16 cellular contexts compared by ENCODE assay signal in the genomic region with DNA sequence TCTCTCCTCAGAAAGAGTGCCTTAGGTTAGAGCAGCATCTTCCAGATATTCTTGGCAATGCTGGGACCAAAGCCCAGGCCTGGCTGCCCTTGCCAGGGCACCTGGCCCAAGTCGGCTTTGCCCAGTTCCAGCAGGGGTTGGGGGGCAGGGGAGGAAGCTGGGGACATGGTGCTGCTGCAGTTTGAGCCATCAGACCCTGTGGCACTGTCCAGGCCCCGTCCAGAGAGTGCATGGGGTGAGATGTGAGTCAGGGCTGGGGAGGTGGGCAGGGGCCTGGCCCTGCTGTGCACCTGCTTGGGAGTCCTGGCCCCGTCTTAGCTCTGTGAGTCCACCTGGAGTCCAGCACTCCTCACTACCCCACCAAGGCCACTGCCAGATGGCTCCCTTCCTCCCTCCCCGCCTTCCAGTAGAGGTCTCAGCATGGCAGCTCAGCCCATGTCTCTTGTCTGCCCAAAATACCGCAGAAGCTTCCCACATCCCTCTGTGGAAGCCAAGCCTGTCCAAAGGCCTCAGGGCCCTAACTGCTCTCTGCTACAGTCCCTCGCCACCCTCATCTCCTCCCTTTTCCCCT. TPM values are rescaled to one million over a fixed set of nuclear protein-coding genes. Genes with fewer than 3 reads are reported as not detected.
DNase-seq lines count a peak whose midpoint lies in the region; ATAC-seq and TF ChIP-seq lines count a peak whose summit lies in the region.
"Had no signal": no experiment of that assay in that cellular context is flagged by ENCODE, and none has a peak within 500 bp of the region (broad histone marks: within the 10 kb centered on the region; RNA-seq: fewer than 3 reads in every experiment).

No MANE protein-coding gene starts in this region.

- TF ChIP-seq CTCF in endodermal cell (conservative IDR thresholded peaks at IDR 0.05) (no peak), Caco-2 (IDR thresholded peaks at IDR 0.05; ENCODE audit: insufficient read depth in 1 of 2, low read depth in 1 of 2, low read length in 1 of 2, severe bottlenecking in 1 of 2, unreplicated experiment in 1 of 2) (no peak)

- H3K27me3 ChIP-seq in endodermal cell (ENCODE audit: control insufficient read depth, insufficient read depth, low read length, poor library complexity, severe bottlenecking) = no peaks in the 10 kb centered on the region
- H3K27me3 ChIP-seq in Caco-2 (replicated peaks; ENCODE audit: control insufficient read depth, insufficient read depth, low read length) = no peaks in the 10 kb centered on the region
- H3K27me3 ChIP-seq: BE2C had no signal

- intact Hi-C loops in Caco-2 (cut with micrococcal nuclease; ENCODE audit: unreplicated experiment) = no loop called here

- CTCF ChIA-PET in Caco-2 (lab: Charles Lee) = no interaction called here

- WGBS in endodermal cell (ENCODE audit: insufficient coverage in 1 of 2, insufficient read length in 1 of 2), 2 experiments = 77 to 95% methylated on average over 3 to 6 of the region's 6 CpGs

- POLR2A ChIA-PET in Caco-2 (lab: Charles Lee) = no interaction called here

- H3K27me3 Mint-ChIP-seq in stimulated activated naive CD8-positive, alpha-beta T cell treated with anti-CD3 and anti-CD28 coated beads, Interleukin-15, amount 100 ng/mL, for 72 hours = no peaks in the 10 kb centered on the region
- H3K27me3 Mint-ChIP-seq in endodermal cell (ENCODE audit: insufficient read depth) (no peaks in the 10 kb centered on the region), naive B cell (no peaks in the 10 kb centered on the region), Caco-2 (ENCODE audit: insufficient read depth, unreplicated experiment) (no peaks in the 10 kb centered on the region)

- no peak for DNase-seq in stimulated activated naive CD8-positive, alpha-beta T cell treated with anti-CD3 and anti-CD28 coated beads, Interleukin-15, amount 100 ng/mL, for 72 hours
- DNase-seq in stimulated activated naive CD8-positive, alpha-beta T cell treated with anti-CD3 and anti-CD28 coated beads, Interleukin-15, Interleukin-2, amounts not matched to agents 100 U/mL and 50 U/mL, for 24 hours = no peak
- no peak for DNase-seq in endodermal cell
- no peak for DNase-seq in naive B cell
- DNase-seq in Caco-2 = no peak
- no peak for DNase-seq in MV-4-11 (lab: John Stamatoyannopoulos, UW)
- DNase-seq in occipital lobe (lab: John Stamatoyannopoulos, UW) = no peak
- DNase-seq: activated CD4-positive, alpha-beta T cell treated with anti-CD3 and anti-CD28 coated beads for 1 hour; activated effector memory CD4-positive, alpha-beta T cell treated with anti-CD3 and anti-CD28 coated beads, Interleukin-2, amount 50 U/mL, for 16 hours; BE2C; central memory CD4-positive, alpha-beta T cell; stimulated activated CD4-positive, alpha-beta T cell treated with anti-CD3 and anti-CD28 coated beads, Interleukin-2, amount 100 ng/mL, for 48 hours had no signal

- no peak for ATAC-seq in stimulated activated naive CD8-positive, alpha-beta T cell treated with anti-CD3 and anti-CD28 coated beads, Interleukin-15, amount 100 ng/mL, for 72 hours
- ATAC-seq in stimulated activated naive CD8-positive, alpha-beta T cell treated with anti-CD3 and anti-CD28 coated beads, Interleukin-15, Interleukin-2, amounts not matched to agents 100 U/mL and 50 U/mL, for 24 hours = no peak
- ATAC-seq in naive B cell (ENCODE audit: low read depth in 2 of 2) (no peak), HG02759 (IDR thresholded peaks at IDR 0.05; ENCODE audit: unreplicated experiment) (no peak)
- ATAC-seq: GM12878 had no signal

- no peak overlapping the region for H3K27ac ChIP-seq in endodermal cell (ENCODE audit: low read depth, low read length)
- H3K27ac ChIP-seq: prostate gland had no signal

- no TSS peak for BruUV-seq in Caco-2 (replicated peaks; lab: Mats Ljungman, UMichigan)

- H3K9me3 ChIP-seq in endodermal cell (ENCODE audit: control insufficient read depth, low read length) (no peaks in the 10 kb centered on the region), Caco-2 (no peaks in the 10 kb centered on the region)
- H3K9me3 ChIP-seq: BE2C, prostate gland had no signal

- peaks cover 80% of the 10 kb centered on the region for H3K36me3 ChIP-seq in endodermal cell (ENCODE audit: control insufficient read depth, insufficient read depth, low read length)
- H3K36me3 ChIP-seq in Caco-2 (ENCODE audit: control insufficient read depth, insufficient read depth, low read length) = peaks cover 3% of the 10 kb centered on the region

- H3K4me3 ChIP-seq in endodermal cell (ENCODE audit: low read length) (no peak overlapping the region), Caco-2 (ENCODE audit: low read depth, low read length) (no peak overlapping the region)
- H3K4me3 ChIP-seq: GM12878, lung, prostate gland had no signal

- H3K9ac ChIP-seq in endodermal cell (ENCODE audit: extremely low read depth, low read length, poor library complexity, severe bottlenecking) = no peak overlapping the region

- no peaks in the 10 kb centered on the region for H3K9me3 Mint-ChIP-seq in stimulated activated naive CD8-positive, alpha-beta T cell treated with anti-CD3 and anti-CD28 coated beads, Interleukin-15, amount 100 ng/mL, for 72 hours
- H3K9me3 Mint-ChIP-seq in endodermal cell (no peaks in the 10 kb centered on the region), naive B cell (no peaks in the 10 kb centered on the region), Caco-2 (ENCODE audit: unreplicated experiment) (no peaks in the 10 kb centered on the region)

- H3K4me1 ChIP-seq in endodermal cell (ENCODE audit: control insufficient read depth, insufficient read depth, low read length) (no peaks in the 10 kb centered on the region), Caco-2 (no peaks in the 10 kb centered on the region)
- H3K4me1 ChIP-seq: prostate gland had no signal

- H3K36me3 Mint-ChIP-seq in endodermal cell (ENCODE audit: low read depth) (peaks cover 84% of the 10 kb centered on the region), naive B cell (peaks cover 11 to 15% of the 10 kb centered on the region in 2 donors), Caco-2 (ENCODE audit: insufficient read depth, unreplicated experiment) (peaks cover 74% of the 10 kb centered on the region)

- H3K4me1 Mint-ChIP-seq in stimulated activated naive CD8-positive, alpha-beta T cell treated with anti-CD3 and anti-CD28 coated beads, Interleukin-15, amount 100 ng/mL, for 72 hours = peaks cover 30% of the 10 kb centered on the region
- no peaks in the 10 kb centered on the region for H3K4me1 Mint-ChIP-seq in endodermal cell
- H3K4me1 Mint-ChIP-seq in naive B cell = peaks cover 57 to 80% (median 80%) of the 10 kb centered on the region in 3 donors
- H3K4me1 Mint-ChIP-seq in Caco-2 (ENCODE audit: low read depth, unreplicated experiment) = no peaks in the 10 kb centered on the region

- no peak overlapping the region for H3K4me3 Mint-ChIP-seq in stimulated activated naive CD8-positive, alpha-beta T cell treated with anti-CD3 and anti-CD28 coated beads, Interleukin-15, amount 100 ng/mL, for 72 hours
- no peak overlapping the region for H3K4me3 Mint-ChIP-seq in endodermal cell
- H3K4me3 Mint-ChIP-seq in naive B cell = peak overlapping the region in 4 of 8 donors; percentile 14 to 51 (median 31)
- no peak overlapping the region for H3K4me3 Mint-ChIP-seq in Caco-2 (ENCODE audit: unreplicated experiment)

- peak overlapping the region; percentile 63 to 67 for H3K27ac Mint-ChIP-seq in stimulated activated naive CD8-positive, alpha-beta T cell treated with anti-CD3 and anti-CD28 coated beads, Interleukin-15, amount 100 ng/mL, for 72 hours
- peak overlapping the region; percentile 79 for H3K27ac Mint-ChIP-seq in endodermal cell
- H3K27ac Mint-ChIP-seq in naive B cell = peak overlapping the region in 5 of 6 donors; percentile 82 to 99 (median 89)
- no peak overlapping the region for H3K27ac Mint-ChIP-seq in Caco-2 (ENCODE audit: unreplicated experiment)

RNA-seq across cellular contexts. Expression of a gene that starts 16.6 kb away (rescaled TPM):
- 1 to 10 TPM; 6.3 to 7.6 TPM for total RNA-seq in endodermal cell
- 8.1 TPM for polyA plus RNA-seq in endodermal cell (2013, experiment 1 of 2)
- 7.7 TPM for polyA plus RNA-seq in endodermal cell (2013, experiment 2 of 2)
- polyA plus RNA-seq in naive B cell (ENCODE audit: low read depth in 6 of 6) = 10 to 100 TPM; 25.2 to 33.9 (median 26.4) TPM
- total RNA-seq in Caco-2 (2022) = 4.4 and 5.4 TPM in 2 replicates
- 0.62 TPM for total RNA-seq in occipital lobe

RNA-seq across cellular contexts. Expression of a gene that starts 35.4 kb away (rescaled TPM):
- total RNA-seq in endodermal cell (100 to 1,000 TPM; 136 to 148 TPM), Caco-2 (2022) (154 and 157 TPM in 2 replicates), occipital lobe (19.7 TPM)
- polyA plus RNA-seq in endodermal cell (2013, experiment 1 of 2) = 201 TPM
- polyA plus RNA-seq in endodermal cell (2013, experiment 2 of 2) = 179 TPM
- polyA plus RNA-seq in naive B cell (ENCODE audit: low read depth in 6 of 6) = 10 to 100 TPM; 73.0 to 90.9 (median 78.1) TPM

RNA-seq across cellular contexts. Expression of a gene that starts 35.5 kb away (rescaled TPM):
- total RNA-seq in endodermal cell (10 to 100 TPM; 13.1 to 14.8 TPM), Caco-2 (2022) (29.5 and 32.4 TPM in 2 replicates), occipital lobe (8.4 TPM)
- 12.0 TPM for polyA plus RNA-seq in endodermal cell (2013, experiment 1 of 2)
- 9.3 TPM for polyA plus RNA-seq in endodermal cell (2013, experiment 2 of 2)
- polyA plus RNA-seq in naive B cell (ENCODE audit: low read depth in 6 of 6) = 10 to 100 TPM in 4 of 6 donors, 1 to 10 TPM in 2; 7.0 to 15.9 (median 10.9) TPM

RNA-seq across cellular contexts. Expression of a gene that starts 49.5 kb away (rescaled TPM):
- total RNA-seq in endodermal cell = 10 to 100 TPM in 1 of 2 donors, 1 to 10 TPM in 1; 9.7 to 14.3 TPM
- polyA plus RNA-seq in endodermal cell (2013, experiment 1 of 2) = 14.7 TPM
- polyA plus RNA-seq in endodermal cell (2013, experiment 2 of 2) = 14.5 TPM
- polyA plus RNA-seq in naive B cell (ENCODE audit: low read depth in 6 of 6) = 10 to 100 TPM; 10.2 to 18.9 (median 14.2) TPM
- total RNA-seq in Caco-2 (2022) = 11.3 and 11.6 TPM in 2 replicates
- 14.8 TPM for total RNA-seq in occipital lobe

RNA-seq across cellular contexts. Expression of a gene that starts 54.4 kb away (rescaled TPM):
- 100 to 1,000 TPM in 1 of 2 donors, 10 to 100 TPM in 1; 76.1 to 103 TPM for total RNA-seq in endodermal cell
- 75.1 TPM for polyA plus RNA-seq in endodermal cell (2013, experiment 1 of 2)
- polyA plus RNA-seq in endodermal cell (2013, experiment 2 of 2) = 66.0 TPM
- 10 to 100 TPM; 36.3 to 65.9 (median 62.6) TPM for polyA plus RNA-seq in naive B cell (ENCODE audit: low read depth in 6 of 6)
- 178 and 189 TPM in 2 replicates for total RNA-seq in Caco-2 (2022)
- total RNA-seq in occipital lobe = 3.4 TPM
